In genomic region chr19:3643592-3644313, GRCh38 we compare ENCODE assay signal across 16 cellular contexts. TPM values are rescaled to one million over a fixed set of nuclear protein-coding genes. Genes with fewer than 3 reads are reported as not detected.
"Had no signal": no experiment of that assay in that cellular context is flagged by ENCODE, and none has a peak within 500 bp of the region (broad histone marks: within the 10 kb centered on the region; RNA-seq: fewer than 3 reads in every experiment).

No MANE protein-coding gene starts in this region.

- ATAC-seq: activated T-cell treated with anti-CD3 and anti-CD28 coated beads, Interleukin-2, amount 50 U/mL, for 72 hours; effector memory CD8-positive, alpha-beta T cell; gastrocnemius medialis had no signal

- H3K4me1 ChIP-seq: gastrocnemius medialis had no signal

- H3K9me3 ChIP-seq: gastrocnemius medialis, neutrophil, right lobe of liver, thoracic aorta had no signal

- H3K27me3 ChIP-seq: gastrocnemius medialis, neutrophil, right lobe of liver had no signal

- FAIRE-seq: bronchial epithelial cell had no signal

- DNase-seq: activated CD4-positive, alpha-beta T cell treated with anti-CD3 and anti-CD28 coated beads, Interleukin-2, amount 50 U/mL, for 4 hours; activated CD4-positive, CD25-positive, alpha-beta regulatory T cell; activated naive CD4-positive, alpha-beta T cell; cerebellar nuclear complex; effector memory CD8-positive, alpha-beta T cell; gastrocnemius medialis; left cardiac atrium; left ventricle myocardium superior; stimulated activated naive CD4-positive, alpha-beta T cell treated with Interleukin-2 at 50 U/mL for 16 hours had no signal

- H3K27ac ChIP-seq: gastrocnemius medialis, neutrophil, thoracic aorta had no signal

- H3K4me3 ChIP-seq: coronary artery, gastrocnemius medialis, right lobe of liver, thoracic aorta had no signal

RNA-seq across cellular contexts. Expression of gene TBXA2R, which starts 37.1 kb away (rescaled TPM):
- total RNA-seq: bronchial epithelial cell had no signal

RNA-seq across cellular contexts. Expression of gene GIPC3, which starts 58.5 kb away (rescaled TPM):
- total RNA-seq: bronchial epithelial cell, skeletal muscle tissue had no signal
